15 cellular contexts compared by ENCODE assay signal in genomic region chr11:2767751-2768150, GRCh38.
DNase-seq lines count a peak whose midpoint lies in the region; TF ChIP-seq lines count a peak whose summit lies in the region.
"Had no signal": no experiment of that assay in that cellular context is flagged by ENCODE, and none has a peak within 500 bp of the region (broad histone marks: within the 10 kb centered on the region; RNA-seq: fewer than 3 reads in every experiment).

No MANE protein-coding gene starts in this region.

- H3K27me3 ChIP-seq in endodermal cell (ENCODE audit: control insufficient read depth, insufficient read depth, low read length, poor library complexity, severe bottlenecking), result peaks cover 11% of the 10 kb centered on the region
- no peaks in the 10 kb centered on the region for H3K27me3 ChIP-seq in prostate gland (replicated peaks; ENCODE audit: insufficient read depth)
- H3K27me3 ChIP-seq: MG63 had no signal

- intact Hi-C loops in activated CD4-positive, alpha-beta memory T cell treated with anti-CD3 and anti-CD28 coated beads for 36 hours (cut with micrococcal nuclease), result no loop called here
- intact Hi-C loops in prostate gland (cut with DNase I), result no loop called here

- no peaks in the 10 kb centered on the region for H3K36me3 ChIP-seq in endodermal cell (ENCODE audit: control insufficient read depth, insufficient read depth, low read length)
- H3K36me3 ChIP-seq in prostate gland, result no peaks in the 10 kb centered on the region
- H3K36me3 ChIP-seq: MG63 had no signal

- H3K4me3 ChIP-seq in endodermal cell (ENCODE audit: low read length), result no peak overlapping the region
- no peak overlapping the region for H3K4me3 ChIP-seq in prostate gland
- H3K4me3 ChIP-seq: MG63 had no signal

- H3K4me1 ChIP-seq in endodermal cell (ENCODE audit: control insufficient read depth, insufficient read depth, low read length) (no peaks in the 10 kb centered on the region), prostate gland (replicated peaks) (no peaks in the 10 kb centered on the region)

- H3K9me3 Mint-ChIP-seq in activated CD4-positive, alpha-beta memory T cell treated with anti-CD3 and anti-CD28 coated beads, Interleukin-2, amount 10 ng/mL, durations not matched to agents 7 days and 5 days, result no peaks in the 10 kb centered on the region
- H3K9me3 Mint-ChIP-seq in activated CD4-positive, alpha-beta memory T cell treated with anti-CD3 and anti-CD28 coated beads for 36 hours, result no peaks in the 10 kb centered on the region
- H3K9me3 Mint-ChIP-seq in endodermal cell, result no peaks in the 10 kb centered on the region

- H3K27me3 Mint-ChIP-seq in activated CD4-positive, alpha-beta memory T cell treated with anti-CD3 and anti-CD28 coated beads, Interleukin-2, amount 10 ng/mL, durations not matched to agents 7 days and 5 days, result peaks cover 6% of the 10 kb centered on the region
- no peaks in the 10 kb centered on the region for H3K27me3 Mint-ChIP-seq in activated CD4-positive, alpha-beta memory T cell treated with anti-CD3 and anti-CD28 coated beads for 36 hours
- peaks cover 67% of the 10 kb centered on the region for H3K27me3 Mint-ChIP-seq in endodermal cell (ENCODE audit: insufficient read depth)

- no peak for TF ChIP-seq POLR2A in prostate gland (IDR thresholded peaks at IDR 0.05)

- no peak overlapping the region for H3K4me3 Mint-ChIP-seq in activated CD4-positive, alpha-beta memory T cell treated with anti-CD3 and anti-CD28 coated beads, Interleukin-2, amount 10 ng/mL, durations not matched to agents 7 days and 5 days
- H3K4me3 Mint-ChIP-seq in activated CD4-positive, alpha-beta memory T cell treated with anti-CD3 and anti-CD28 coated beads for 36 hours, result no peak overlapping the region
- no peak overlapping the region for H3K4me3 Mint-ChIP-seq in endodermal cell
- H3K4me3 Mint-ChIP-seq: CD14-positive monocyte had no signal

- TF ChIP-seq CTCF in endodermal cell (conservative IDR thresholded peaks at IDR 0.05) (no peak), prostate gland (IDR thresholded peaks at IDR 0.05) (no peak)

- WGBS in endodermal cell (ENCODE audit: insufficient coverage in 1 of 2, insufficient read length in 1 of 2), 2 experiments, result 94 to 98% methylated on average over 5 to 6 of the region's 6 CpGs
- WGBS in prostate gland, result 96% methylated on average over 6 of the region's 6 CpGs

- no peaks in the 10 kb centered on the region for H3K36me3 Mint-ChIP-seq in activated CD4-positive, alpha-beta memory T cell treated with anti-CD3 and anti-CD28 coated beads, Interleukin-2, amount 10 ng/mL, durations not matched to agents 7 days and 5 days (ENCODE audit: low read depth)
- no peaks in the 10 kb centered on the region for H3K36me3 Mint-ChIP-seq in activated CD4-positive, alpha-beta memory T cell treated with anti-CD3 and anti-CD28 coated beads for 36 hours
- H3K36me3 Mint-ChIP-seq in endodermal cell (ENCODE audit: low read depth), result no peaks in the 10 kb centered on the region

- POLR2A ChIA-PET in activated CD4-positive, alpha-beta memory T cell treated with anti-CD3 and anti-CD28 coated beads, Interleukin-2, amount 10 ng/mL, durations not matched to agents 7 days and 5 days (lab: Charles Lee), result no interaction called here
- POLR2A ChIA-PET in activated CD4-positive, alpha-beta memory T cell treated with anti-CD3 and anti-CD28 coated beads for 36 hours (lab: Charles Lee), result no interaction called here

- H3K27ac ChIP-seq in endodermal cell (ENCODE audit: low read depth, low read length) (no peak overlapping the region), prostate gland (no peak overlapping the region), substantia nigra (ENCODE audit: low read depth, low read length, poor library complexity, severe bottlenecking) (no peak overlapping the region)

- H3K9me3 ChIP-seq in endodermal cell (ENCODE audit: control insufficient read depth, low read length), result no peaks in the 10 kb centered on the region
- H3K9me3 ChIP-seq in prostate gland, result no peaks in the 10 kb centered on the region
- H3K9me3 ChIP-seq: MG63 had no signal

- no peak overlapping the region for H3K9ac ChIP-seq in endodermal cell (ENCODE audit: extremely low read depth, low read length, poor library complexity, severe bottlenecking)

- peaks cover 3% of the 10 kb centered on the region for H3K4me1 Mint-ChIP-seq in activated CD4-positive, alpha-beta memory T cell treated with anti-CD3 and anti-CD28 coated beads, Interleukin-2, amount 10 ng/mL, durations not matched to agents 7 days and 5 days
- H3K4me1 Mint-ChIP-seq in activated CD4-positive, alpha-beta memory T cell treated with anti-CD3 and anti-CD28 coated beads for 36 hours (ENCODE audit: low read depth), result peaks cover 3% of the 10 kb centered on the region
- no peaks in the 10 kb centered on the region for H3K4me1 Mint-ChIP-seq in endodermal cell
- H3K4me1 Mint-ChIP-seq: CD14-positive monocyte had no signal

- DNase-seq in activated CD4-positive, alpha-beta memory T cell treated with anti-CD3 and anti-CD28 coated beads, Interleukin-2, amount 10 ng/mL, durations not matched to agents 7 days and 5 days, result peak; percentile 6
- DNase-seq in activated CD4-positive, alpha-beta memory T cell treated with anti-CD3 and anti-CD28 coated beads for 36 hours, result no peak
- DNase-seq in D341Med (ENCODE audit: low spot score) (peak; percentile 3), endodermal cell (peak; percentile 6), prostate gland (ENCODE audit: low spot score) (peak; percentile 0), SKM-1 (lab: John Stamatoyannopoulos, UW; ENCODE audit: unreplicated experiment) (no peak), substantia nigra (lab: John Stamatoyannopoulos, UW) (no peak), iPS-NIHi7 (ENCODE audit: extremely low spot score) (no peak)
- DNase-seq: COR-L47, MG63, NCI-H1092 treated with DMSO at 0.1 percent for 48 hours, NCI-H1694, NCI-H345, PC-3 had no signal

- no peak overlapping the region for H3K27ac Mint-ChIP-seq in activated CD4-positive, alpha-beta memory T cell treated with anti-CD3 and anti-CD28 coated beads, Interleukin-2, amount 10 ng/mL, durations not matched to agents 7 days and 5 days
- H3K27ac Mint-ChIP-seq in activated CD4-positive, alpha-beta memory T cell treated with anti-CD3 and anti-CD28 coated beads for 36 hours, result no peak overlapping the region
- no peak overlapping the region for H3K27ac Mint-ChIP-seq in endodermal cell

- CTCF ChIA-PET in activated CD4-positive, alpha-beta memory T cell treated with anti-CD3 and anti-CD28 coated beads, Interleukin-2, amount 10 ng/mL, durations not matched to agents 7 days and 5 days (lab: Charles Lee), result no interaction called here
- CTCF ChIA-PET in activated CD4-positive, alpha-beta memory T cell treated with anti-CD3 and anti-CD28 coated beads for 36 hours (lab: Charles Lee), result no interaction called here

Comparison
In these comparisons a context has a peak if more than half of its experiments do, and no peak if none do; other contexts are left out.
1. DNase-seq: peak in activated CD4-positive, alpha-beta memory T cell treated with anti-CD3 and anti-CD28 coated beads, Interleukin-2, amount 10 ng/mL, durations not matched to agents 7 days and 5 days (single experiment), D341Med (single experiment), endodermal cell (single experiment) and prostate gland (single experiment); none in activated CD4-positive, alpha-beta memory T cell treated with anti-CD3 and anti-CD28 coated beads for 36 hours (single experiment), SKM-1 (single experiment), substantia nigra (0 of 49) and iPS-NIHi7 (single experiment).